In the genomic region with DNA sequence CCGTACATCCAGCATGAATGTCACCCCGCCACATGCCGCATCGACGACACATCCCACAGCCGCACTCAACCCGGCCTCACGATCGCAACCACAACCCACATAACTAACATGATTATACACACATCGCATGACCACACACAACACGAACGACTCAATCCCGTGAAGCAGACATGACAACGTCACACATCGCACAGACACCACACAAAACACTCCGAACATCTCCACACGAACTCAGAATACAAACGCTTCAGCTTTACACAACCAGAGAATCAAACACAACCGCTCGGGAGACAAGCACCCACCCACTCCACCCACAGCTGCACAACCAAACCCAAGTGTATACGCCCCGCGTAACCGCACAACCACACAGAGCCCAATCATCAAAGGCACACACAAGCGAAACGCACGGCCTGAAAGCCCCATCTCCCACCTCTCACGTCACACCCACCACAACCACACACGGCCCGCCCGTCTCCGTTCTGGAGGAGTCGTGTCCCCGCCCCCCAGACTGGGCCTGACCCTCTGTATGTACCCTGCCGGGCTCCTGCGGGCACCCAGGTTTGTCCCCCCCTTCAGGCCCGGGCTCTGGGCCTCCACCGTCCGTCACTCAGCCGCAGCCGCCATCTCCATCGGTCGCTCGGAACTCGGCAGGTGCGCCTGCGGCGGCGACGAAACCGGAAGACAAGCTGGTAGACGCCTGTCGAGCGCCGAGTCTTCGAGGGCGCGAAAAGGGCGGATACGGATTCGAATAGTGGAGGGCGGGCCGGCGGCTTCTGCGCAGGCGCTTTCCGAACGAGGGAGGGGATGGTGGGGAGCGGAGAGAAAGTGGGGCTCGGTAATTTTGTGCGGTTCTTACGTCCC, we compare ENCODE assay signal across 8 cellular contexts. TPM values are rescaled to one million over a fixed set of nuclear protein-coding genes. Genes with fewer than 3 reads are reported as not detected.
A peak's percentile ranks its signal among the peaks of the same experiment; 100 is the strongest.
DNase-seq lines count a peak whose midpoint lies in the region; ATAC-seq, FAIRE-seq and TF ChIP-seq lines count a peak whose summit lies in the region.

A gene (minus strand): TSS at position 646 of the 861 bp plus-strand sequence. CDS start 3,028 bp downstream, outside the sequence.

- intact Hi-C loops in OCI-LY7 (cut with micrococcal nuclease; ENCODE audit: unreplicated experiment) = loop anchor here (2.0 to 5.0 kb wide), 5 partner anchors 48 to 666 kb away; a partner anchor contains a TSS

- POLR2A ChIA-PET in OCI-LY7 (lab: Charles Lee) = interaction anchor here (0.5 to 1.4 kb wide), 4 partner anchors 19 to 46 kb away, joined by 3 to 6 read pairs (median 4); a partner anchor contains a TSS

- ATAC-seq in GM21447 (IDR thresholded peaks at IDR 0.05; ENCODE audit: unreplicated experiment) = peak; percentile 82

- no peaks in the 10 kb centered on the region for H3K27me3 ChIP-seq in HUES6 (ENCODE audit: control insufficient read depth, insufficient read depth, low read length)

- no peaks in the 10 kb centered on the region for H3K9me2 ChIP-seq in OCI-LY7 (ENCODE audit: insufficient read depth, low read length)

- H3K4me1 ChIP-seq in HUES6 (ENCODE audit: control insufficient read depth, insufficient read depth, low read length) (peaks cover 13% of the 10 kb centered on the region), OCI-LY7 (ENCODE audit: insufficient read depth, low read length, poor library complexity, severe bottlenecking) (peaks cover 16% of the 10 kb centered on the region)

- H4K20me1 ChIP-seq in OCI-LY7 (ENCODE audit: insufficient read depth, low read length) = peaks cover 6% of the 10 kb centered on the region

- peak within 1 kb of the TSS; percentile 90 for H3K4me2 ChIP-seq in OCI-LY7 (ENCODE audit: low read length)

- no peak for FAIRE-seq in D721Med (lab: Jason Lieb, UNC)

- H3K36me3 ChIP-seq in HUES6 (ENCODE audit: control insufficient read depth, insufficient read depth, low read length) (peaks cover 27% of the 10 kb centered on the region), OCI-LY7 (ENCODE audit: insufficient read depth, low read length) (peaks cover 32% of the 10 kb centered on the region)

- TF ChIP-seq CTCF in D721Med (IDR thresholded peaks at IDR 0.05; ENCODE audit: insufficient read depth, missing control alignments) (no peak), OCI-LY7 (conservative IDR thresholded peaks at IDR 0.05; ENCODE audit: low read length) (no peak)

- peak within 1 kb of the TSS; percentile 57; the same call in 1 of the 2 replicates for H3K27ac ChIP-seq in HUES6 (ENCODE audit: low read depth, low read length)
- H3K27ac ChIP-seq in OCI-LY7 (ENCODE audit: low read depth, low read length, poor library complexity, severe bottlenecking) = peak within 1 kb of the TSS; percentile 39

- H3K4me3 ChIP-seq in HUES6 (ENCODE audit: low read depth, low read length) (peak within 1 kb of the TSS; percentile 98), OCI-LY7 (ENCODE audit: low read depth, low read length, poor library complexity, severe bottlenecking) (peak within 1 kb of the TSS; percentile 88)

- DNase-seq in D721Med (ENCODE audit: insufficient read length, low spot score) (peak; percentile 72), OCI-LY7 (ENCODE audit: low spot score) (peak; percentile 97), activated T-cell treated with anti-CD3 and anti-CD28 coated beads for 24 hours (ENCODE audit: low read depth) (peak; percentile 95), epidermal melanocyte (ENCODE audit: insufficient read length, low spot score) (peak; percentile 80), middle frontal gyrus (ENCODE audit: extremely low spot score, low spot score) (peak; percentile 93)
- DNase-seq in stimulated activated CD8-positive, alpha-beta memory T cell treated with anti-CD3 and anti-CD28 coated beads, Interleukin-2, amount 100 ng/mL, for 1 hour (ENCODE audit: low read depth in 2 of 2) = peak; percentile 86 to 90

- H3K79me2 ChIP-seq in OCI-LY7 (ENCODE audit: insufficient read depth, low read depth, low read length) = peaks cover 23% of the 10 kb centered on the region; the same call in 1 of the 2 replicates

- H2AFZ ChIP-seq in OCI-LY7 (ENCODE audit: low read length) = peak within 1 kb of the TSS; percentile 88

- peak within 1 kb of the TSS; percentile 93 for H3K9ac ChIP-seq in HUES6 (ENCODE audit: low read length)

- CTCF ChIA-PET in OCI-LY7 (lab: Charles Lee; ENCODE audit: unreplicated experiment) = interaction anchor here (1.3 kb wide), 1 partner anchor 48 kb away, joined by 3 read pairs; no protein-coding TSS in a partner anchor

- no peaks in the 10 kb centered on the region for H3K9me3 ChIP-seq in HUES6 (ENCODE audit: control insufficient read depth, insufficient read depth, low read depth, low read length)
- H3K9me3 ChIP-seq in OCI-LY7 (ENCODE audit: low read length) = no peaks in the 10 kb centered on the region

- BruUV-seq in OCI-LY7 (replicated peaks; lab: Mats Ljungman, UMichigan) = no TSS peak

RNA-seq across cellular contexts. Expression of the gene that starts here (rescaled TPM):
- total RNA-seq in OCI-LY7 (2014; rRNA removed; shearing (Covaris generic)) = 13.3 and 20.6 TPM in 2 replicates
- 21.4 and 22.5 TPM in 2 replicates for total RNA-seq in OCI-LY7 (2022)

Comparison
In these comparisons a context has a peak if more than half of its experiments do, and no peak if none do; other contexts are left out.
1. Peak in every context shown above with its lines: DNase-seq, ATAC-seq, H3K4me3 ChIP-seq and H3K27ac ChIP-seq.